8 cellular contexts compared by ENCODE assay signal in genomic region chr10:122051609-122052385, GRCh38.
A peak's percentile ranks its signal among the peaks of the same experiment; 100 is the strongest.
DNase-seq lines count a peak whose midpoint lies in the region; ATAC-seq, FAIRE-seq and TF ChIP-seq lines count a peak whose summit lies in the region.

No MANE protein-coding gene starts in this region.

- SMC1A ChIA-PET in GM12878 (lab: Charles Lee; ENCODE audit: uncharacterized antibody, unreplicated experiment) = no interaction called here

- TF ChIP-seq POLR2A in GM12878 (IDR thresholded peaks at IDR 0.05; ENCODE audit: low read depth, low read length) = no peak

- TF ChIP-seq EP300 in GM12878 (IDR thresholded peaks at IDR 0.05; ENCODE audit: borderline replicate concordance in 1 of 2, control insufficient read depth in 1 of 2, low read depth in 2 of 2, low read length in 2 of 2) = no peak

- FAIRE-seq in GM12878 (lab: Jason Lieb, UNC) = no peak

- no peak overlapping the region for H3K4me3 Mint-ChIP-seq in HFFc6

- H3K27ac ChIP-seq in GM12878 (ENCODE audit: control insufficient read depth, insufficient read depth) (no peak overlapping the region), upper lobe of right lung (no peak overlapping the region)

- peak overlapping the region; percentile 48 for H3K27ac Mint-ChIP-seq in HFFc6

- H3K27me3 ChIP-seq in GM12878 (replicated peaks in 1 of 2; ENCODE audit: control insufficient read depth in 2 of 2, insufficient read depth in 2 of 2, low read length in 1 of 2) = 0 out of 4 replicates have a peak, but pooled peaks cover 0 to 3% of the 10 kb centered on the region in 2 experiments
- no peaks in the 10 kb centered on the region for H3K27me3 ChIP-seq in upper lobe of right lung

- in situ Hi-C loops in GM12878 (cut with MboI) = no loop called here

- ATAC-seq in GM12878 = no peak
- peak; percentile 75 for ATAC-seq in upper lobe of right lung
- no peak for ATAC-seq in HG03196 (IDR thresholded peaks at IDR 0.05; ENCODE audit: unreplicated experiment)
- no peak for ATAC-seq in HG03442 (IDR thresholded peaks at IDR 0.05; ENCODE audit: unreplicated experiment)

- H3K9ac ChIP-seq in GM12878 (ENCODE audit: control insufficient read depth, insufficient read depth, low read length) = no peak overlapping the region

- TF ChIP-seq CTCF in HFFc6 (IDR thresholded peaks at IDR 0.05) = peak; percentile 95
- TF ChIP-seq CTCF in GM12878 (IDR thresholded peaks at IDR 0.05 in 2 of 3, conservative IDR thresholded peaks at IDR 0.05 in 1 of 3; ENCODE audit: control insufficient read depth in 2 of 3, extremely low read depth in 1 of 3, insufficient read depth in 1 of 3, low read depth in 3 of 3, low read length in 3 of 3) = 0 out of 6 replicates have a peak, but pooled peaks of 2 of the 3 experiments have one; percentile 7 to 9
- peak; percentile 74 for TF ChIP-seq CTCF in upper lobe of right lung (IDR thresholded peaks at IDR 0.05)

- no peaks in the 10 kb centered on the region for H3K9me3 ChIP-seq in GM12878 (replicated peaks; ENCODE audit: control insufficient read depth, insufficient read depth, low read length)
- H3K9me3 ChIP-seq in upper lobe of right lung = no peaks in the 10 kb centered on the region

- POLR2A ChIA-PET in GM12878 (lab: Charles Lee) = no interaction called here

- CTCF ChIA-PET in GM12878 (lab: Yijun Ruan, JAX) = no interaction called here

- H3K9me3 Mint-ChIP-seq in HFFc6 = no peaks in the 10 kb centered on the region

- intact Hi-C loops in GM12878 (cut with micrococcal nuclease; ENCODE audit: unreplicated experiment) (no loop called here), upper lobe of right lung (cut with DNase I) (loop anchor here (10.0 kb wide), 1 partner anchor 63 kb away; no protein-coding TSS in a partner anchor)

- no peaks in the 10 kb centered on the region for H4K20me1 ChIP-seq in GM12878 (ENCODE audit: control insufficient read depth, insufficient read depth)

- RAD21 ChIA-PET in GM12878 (lab: Charles Lee; ENCODE audit: unreplicated experiment) = no interaction called here

- H3K4me1 ChIP-seq in GM12878 (ENCODE audit: control insufficient read depth, insufficient read depth, low read length) (no peaks in the 10 kb centered on the region), upper lobe of right lung (peaks cover 5% of the 10 kb centered on the region)

- no peaks in the 10 kb centered on the region for H3K36me3 ChIP-seq in GM12878 (ENCODE audit: control insufficient read depth in 2 of 2, insufficient read depth in 2 of 2, low read length in 1 of 2)
- no peaks in the 10 kb centered on the region for H3K36me3 ChIP-seq in upper lobe of right lung

- H3K4me1 Mint-ChIP-seq in HFFc6 (ENCODE audit: low read depth) = peaks cover 24% of the 10 kb centered on the region

- H3K79me2 ChIP-seq in GM12878 (ENCODE audit: control insufficient read depth, insufficient read depth, low read length) = no peaks in the 10 kb centered on the region

- no peak for TF ChIP-seq RAD21 in GM12878 (IDR thresholded peaks at IDR 0.05; ENCODE audit: insufficient read depth, low read depth, low read length)

- H3K36me3 Mint-ChIP-seq in HFFc6 (ENCODE audit: low read depth) = no peaks in the 10 kb centered on the region

- 0% methylated on average over 2 of the region's 2 CpGs for WGBS in GM12878 (ENCODE audit: insufficient coverage, insufficient replicate concordance, low lambda C conversion rate, missing lambda C conversion rate)

- no peak overlapping the region for H3K4me2 ChIP-seq in GM12878 (ENCODE audit: control insufficient read depth, insufficient read depth)

- DNase-seq in 8988T (peak; percentile 44), HFFc6 (peak; percentile 80), GM12878 (ENCODE audit: low read depth, low spot score) (no peak), kidney glomerular epithelial cell (lab: John Stamatoyannopoulos, UW) (peak; percentile 54), upper lobe of right lung (peak; percentile 76), cortex of kidney (lab: John Stamatoyannopoulos, UW) (no peak)

- BruUV-seq in GM12878 (replicated peaks; lab: Mats Ljungman, UMichigan) = no TSS peak

- H3K27me3 Mint-ChIP-seq in HFFc6 (ENCODE audit: insufficient read depth) = peaks cover 12% of the 10 kb centered on the region

- H3K4me3 ChIP-seq in GM12878 (no peak overlapping the region), upper lobe of right lung (no peak overlapping the region)

- H2AFZ ChIP-seq in GM12878 (ENCODE audit: control insufficient read depth, low read depth, low read length) = no peak overlapping the region

TF ChIP-seq in GM12878, 131 proteins besides CTCF, POLR2A, EP300 and RAD21:
- TF ChIP-seq EZH2 (IDR thresholded peaks at IDR 0.05; ENCODE audit: borderline replicate concordance, control insufficient read depth, low read depth, low read length) (no peak), SUPT20H (IDR thresholded peaks at IDR 0.05; ENCODE audit: borderline replicate concordance, control insufficient read depth, low read depth, low read length) (no peak), SMARCA5 (IDR thresholded peaks at IDR 0.05) (no peak), MYC (IDR thresholded peaks at IDR 0.05; ENCODE audit: insufficient read depth, insufficient read length, insufficient replicate concordance, low read length, severe bottlenecking) (no peak), ZNF217 (IDR thresholded peaks at IDR 0.05) (no peak), KDM1A (IDR thresholded peaks at IDR 0.05; ENCODE audit: borderline replicate concordance) (no peak), SUZ12 (IDR thresholded peaks at IDR 0.05; ENCODE audit: unreplicated experiment) (no peak), ZNF274 (IDR thresholded peaks at IDR 0.05; ENCODE audit: insufficient read depth, insufficient read length) (no peak), CHD4 (IDR thresholded peaks at IDR 0.05) (no peak)
- TF ChIP-seq, protein P1, sequence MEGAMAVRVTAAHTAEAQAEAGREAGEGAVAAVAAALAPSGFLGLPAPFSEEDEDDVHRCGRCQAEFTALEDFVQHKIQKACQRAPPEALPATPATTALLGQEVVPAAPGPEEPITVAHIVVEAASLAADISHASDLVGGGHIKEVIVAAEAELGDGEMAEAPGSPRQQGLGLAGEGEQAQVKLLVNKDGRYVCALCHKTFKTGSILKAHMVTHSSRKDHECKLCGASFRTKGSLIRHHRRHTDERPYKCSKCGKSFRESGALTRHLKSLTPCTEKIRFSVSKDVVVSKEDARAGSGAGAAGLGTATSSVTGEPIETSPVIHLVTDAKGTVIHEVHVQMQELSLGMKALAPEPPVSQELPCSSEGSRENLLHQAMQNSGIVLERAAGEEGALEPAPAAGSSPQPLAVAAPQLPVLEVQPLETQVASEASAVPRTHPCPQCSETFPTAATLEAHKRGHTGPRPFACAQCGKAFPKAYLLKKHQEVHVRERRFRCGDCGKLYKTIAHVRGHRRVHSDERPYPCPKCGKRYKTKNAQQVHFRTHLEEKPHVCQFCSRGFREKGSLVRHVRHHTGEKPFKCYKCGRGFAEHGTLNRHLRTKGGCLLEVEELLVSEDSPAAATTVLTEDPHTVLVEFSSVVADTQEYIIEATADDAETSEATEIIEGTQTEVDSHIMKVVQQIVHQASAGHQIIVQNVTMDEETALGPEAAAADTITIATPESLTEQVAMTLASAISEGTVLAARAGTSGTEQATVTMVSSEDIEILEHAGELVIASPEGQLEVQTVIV (IDR thresholded peaks at IDR 0.05; ENCODE audit: borderline replicate concordance, partially characterized antibody) = no peak

Comparison
In these comparisons a context has a peak if more than half of its experiments do, and no peak if none do; other contexts are left out.
1. DNase-seq: peak in 8988T (single experiment), HFFc6 (single experiment), kidney glomerular epithelial cell (single experiment) and upper lobe of right lung (single experiment); none in GM12878 (single experiment) and cortex of kidney (single experiment).
2. CTCF ChIP-seq: peak in every context shown above with its lines; median percentile 95 in HFFc6; 74 in upper lobe of right lung; 8 in GM12878.